In genomic region chr17:72590882-72591499, GRCh38 we compare ENCODE assay signal across 8 cellular contexts.
A peak's percentile ranks its signal among the peaks of the same experiment; 100 is the strongest.
DNase-seq lines count a peak whose midpoint lies in the region; ATAC-seq and TF ChIP-seq lines count a peak whose summit lies in the region.

No MANE protein-coding gene starts in this region.

- no peaks in the 10 kb centered on the region for H3K9me3 ChIP-seq in esophagus (ENCODE audit: control insufficient read depth in 2 of 2, insufficient read depth in 1 of 2, low read depth in 1 of 2, low read length in 1 of 2)

- TF ChIP-seq CTCF in GM12864 (IDR thresholded peaks at IDR 0.05; ENCODE audit: low read depth, low read length, missing control alignments): no peak
- TF ChIP-seq CTCF in RWPE1 (conservative IDR thresholded peaks at IDR 0.05; ENCODE audit: low read depth): no peak

- POLR2A ChIA-PET in RWPE1 (lab: Yijun Ruan, JAX; ENCODE audit: low non-redundant PET): interaction anchor here (1.2 kb wide), 1 partner anchor 93 kb away, joined by 4 read pairs; no protein-coding TSS in a partner anchor

- DNase-seq in GM12864 (ENCODE audit: low read depth) (no peak), RWPE1 (ENCODE audit: low spot score) (no peak), H4 (ENCODE audit: low spot score) (no peak)
- DNase-seq in stimulated activated CD4-positive, alpha-beta T cell treated with anti-CD3 and anti-CD28 coated beads, Interleukin-15, amount 100 ng/mL, for 24 hours: no peak

- H3K27me3 ChIP-seq in esophagus (ENCODE audit: control insufficient read depth in 1 of 2, insufficient read depth in 2 of 2, low read length in 2 of 2) (no peaks in the 10 kb centered on the region), rectal smooth muscle tissue (ENCODE audit: control insufficient read depth, insufficient read depth, low read length) (peaks cover 5% of the 10 kb centered on the region)

- H3K4me3 ChIP-seq in GM12864 (ENCODE audit: low read depth, low read length): peak overlapping the region; percentile 57
- peak overlapping the region; percentile 64 to 83 for H3K4me3 ChIP-seq in esophagus (ENCODE audit: low read depth in 1 of 2, low read length in 2 of 2)
- peak overlapping the region; percentile 87 for H3K4me3 ChIP-seq in rectal smooth muscle tissue (ENCODE audit: low read length)

- H3K4me1 ChIP-seq in esophagus (ENCODE audit: control insufficient read depth in 2 of 2, insufficient read depth in 2 of 2, low read length in 1 of 2) (peaks cover 5 to 12% of the 10 kb centered on the region in 2 donors), rectal smooth muscle tissue (ENCODE audit: control insufficient read depth, insufficient read depth, low read length) (peaks cover 4% of the 10 kb centered on the region)

- H3K27ac ChIP-seq in RWPE1 (peak overlapping the region; percentile 98), esophagus (ENCODE audit: low read depth in 2 of 2, low read length in 1 of 2) (peak overlapping the region; percentile 23 to 80), rectal smooth muscle tissue (ENCODE audit: low read depth, low read length) (no peak overlapping the region)

- H3K36me3 ChIP-seq in esophagus (ENCODE audit: control insufficient read depth in 2 of 2, insufficient read depth in 2 of 2, low read length in 1 of 2) (no peaks in the 10 kb centered on the region), rectal smooth muscle tissue (ENCODE audit: control insufficient read depth, insufficient read depth, low read length) (no peaks in the 10 kb centered on the region)

- 16 to 19% methylated on average over 16 of the region's 16 CpGs for WGBS in esophagus, 2 donors

- peak overlapping the region; percentile 39 for H3K9ac ChIP-seq in rectal smooth muscle tissue (ENCODE audit: low read length)

- ATAC-seq in HG02763 (IDR thresholded peaks at IDR 0.05; ENCODE audit: unreplicated experiment): no peak
- ATAC-seq in HG03025 (IDR thresholded peaks at IDR 0.05; ENCODE audit: low FRiP score, unreplicated experiment): no peak

- CTCF ChIA-PET in RWPE1 (lab: Yijun Ruan, JAX): interaction anchor here (0.6 to 1.8 kb wide), 5 partner anchors 10 to 573 kb away, joined by 3 to 10 read pairs (median 4); no protein-coding TSS in a partner anchor
